36 cellular contexts compared by ENCODE assay signal in genomic region chr12:105955976-105956375, GRCh38.
"Had no signal": no experiment of that assay in that cellular context is flagged by ENCODE, and none has a peak within 500 bp of the region (broad histone marks: within the 10 kb centered on the region; RNA-seq: fewer than 3 reads in every experiment).

No MANE protein-coding gene starts in this region.

- H3K27me3 ChIP-seq: MG63, SJCRH30 had no signal

- H3K27ac ChIP-seq: PC-9, RWPE1, SJCRH30, SK-N-MC, VCaP had no signal

- H3K4me3 ChIP-seq: K562, MG63, PC-9, SJCRH30, SK-N-MC had no signal

- DNase-seq: activated B cell treated with CpG ODN at 0.5 μM for 24 hours; activated CD4-positive, alpha-beta memory T cell treated with anti-CD3 and anti-CD28 coated beads for 36 hours; activated CD4-positive, alpha-beta T cell treated with anti-CD3 and anti-CD28 coated beads for 4 hours; activated CD4-positive, alpha-beta T cell treated with anti-CD3 and anti-CD28 coated beads, Interleukin-2, amount 50 U/mL, for 1 hour; activated CD4-positive, CD25-positive, alpha-beta regulatory T cell treated with anti-CD3 and anti-CD28 coated beads, Interleukin-2, amount 50 U/mL, for 72 hours; activated CD8-positive, alpha-beta memory T cell treated with anti-CD3 and anti-CD28 coated beads, Interleukin-2, amount 50 U/mL, for 4 hours; activated naive CD4-positive, alpha-beta T cell treated with anti-CD3 and anti-CD28 coated beads, Interleukin-2, amount 10 ng/mL, durations not matched to agents 7 days and 5 days; activated naive CD8-positive, alpha-beta T cell treated with anti-CD3 and anti-CD28 coated beads, Interleukin-2, amount 50 U/mL, for 24 hours; activated T-cell treated with anti-CD3 and anti-CD28 coated beads for 4 hours; activated T-cell treated with anti-CD3 and anti-CD28 coated beads, Interleukin-2, amount 50 U/mL, for 4 hours; anterior cingulate cortex; caudate nucleus; MG63; NCI-H1048; NCI-H1105 treated with DMSO at 0.1 percent for 48 hours; NCI-H1436; NCI-H1694; NCI-H1930; NCI-H2081 treated with DMSO at 0.1 percent for 48 hours; NCI-H226; NCI-H446 treated with DMSO at 0.1 percent for 48 hours; NCI-H524; NCI-H69; NCI-H82; PC-9; SHP77; SJCRH30; T1000 had no signal

- H3K36me3 Mint-ChIP-seq: activated CD4-positive, alpha-beta memory T cell treated with anti-CD3 and anti-CD28 coated beads for 36 hours; activated naive CD4-positive, alpha-beta T cell treated with anti-CD3 and anti-CD28 coated beads, Interleukin-2, amount 10 ng/mL, durations not matched to agents 7 days and 5 days; activated naive CD8-positive, alpha-beta T cell; brain had no signal

- H3K4me1 ChIP-seq: SJCRH30 had no signal

- H3K9me3 Mint-ChIP-seq: activated B cell treated with CpG ODN at 0.5 μM for 24 hours; activated CD4-positive, alpha-beta memory T cell treated with anti-CD3 and anti-CD28 coated beads for 36 hours; activated naive CD4-positive, alpha-beta T cell treated with anti-CD3 and anti-CD28 coated beads, Interleukin-2, amount 10 ng/mL, durations not matched to agents 7 days and 5 days; activated naive CD8-positive, alpha-beta T cell treated with anti-CD3 and anti-CD28 coated beads, Interleukin-2, amount 50 U/mL, for 24 hours; activated T-cell treated with anti-CD3 and anti-CD28 coated beads, Interleukin-2, amount 50 U/mL, for 4 hours; activated T-helper 1 cell treated with anti-CD3 and anti-CD28 coated beads, Interleukin-12 subunit alpha, Interleukin-12 subunit beta, Interleukin-2, Interleukin-4 antibody, amounts not matched to agents 30 ng/mL and 10 ng/mL and 1 ng/mL, durations not matched to agents 14 hours and 24 hours and 36 hours; brain had no signal

- H2AFZ ChIP-seq: PC-9 had no signal

- H3K9me3 ChIP-seq: MG63, SJCRH30 had no signal

- ATAC-seq: activated naive CD8-positive, alpha-beta T cell treated with anti-CD3 and anti-CD28 coated beads, Interleukin-2, amount 50 U/mL, for 24 hours; activated T-cell treated with anti-CD3 and anti-CD28 coated beads, Interleukin-2, amount 50 U/mL, for 4 hours had no signal

- H3K4me3 Mint-ChIP-seq: activated B cell treated with CpG ODN at 0.5 μM for 24 hours; activated CD4-positive, alpha-beta memory T cell treated with anti-CD3 and anti-CD28 coated beads for 36 hours; activated naive CD4-positive, alpha-beta T cell treated with anti-CD3 and anti-CD28 coated beads, Interleukin-2, amount 10 ng/mL, durations not matched to agents 7 days and 5 days; activated naive CD8-positive, alpha-beta T cell; activated naive CD8-positive, alpha-beta T cell treated with anti-CD3 and anti-CD28 coated beads, Interleukin-2, amount 50 U/mL, for 24 hours; activated T-cell treated with anti-CD3 and anti-CD28 coated beads, Interleukin-2, amount 50 U/mL, for 4 hours; activated T-helper 1 cell treated with anti-CD3 and anti-CD28 coated beads, Interleukin-12 subunit alpha, Interleukin-12 subunit beta, Interleukin-2, Interleukin-4 antibody, amounts not matched to agents 30 ng/mL and 10 ng/mL and 1 ng/mL, durations not matched to agents 14 hours and 24 hours and 36 hours; brain had no signal

- H3K4me2 ChIP-seq: PC-9 had no signal

- H3K27me3 Mint-ChIP-seq: activated naive CD4-positive, alpha-beta T cell treated with anti-CD3 and anti-CD28 coated beads, Interleukin-2, amount 10 ng/mL, durations not matched to agents 7 days and 5 days; activated naive CD8-positive, alpha-beta T cell treated with anti-CD3 and anti-CD28 coated beads, Interleukin-2, amount 50 U/mL, for 24 hours had no signal

- H3K27ac Mint-ChIP-seq: activated B cell treated with CpG ODN at 0.5 μM for 24 hours; activated CD4-positive, alpha-beta memory T cell treated with anti-CD3 and anti-CD28 coated beads for 36 hours; activated naive CD4-positive, alpha-beta T cell treated with anti-CD3 and anti-CD28 coated beads, Interleukin-2, amount 10 ng/mL, durations not matched to agents 7 days and 5 days; activated naive CD8-positive, alpha-beta T cell; activated naive CD8-positive, alpha-beta T cell treated with anti-CD3 and anti-CD28 coated beads, Interleukin-2, amount 50 U/mL, for 24 hours; activated T-helper 1 cell treated with anti-CD3 and anti-CD28 coated beads, Interleukin-12 subunit alpha, Interleukin-12 subunit beta, Interleukin-2, Interleukin-4 antibody, amounts not matched to agents 30 ng/mL and 10 ng/mL and 1 ng/mL, durations not matched to agents 14 hours and 24 hours and 36 hours; brain had no signal

- H3K36me3 ChIP-seq: MG63, SJCRH30 had no signal

- FAIRE-seq: RCC 7860 had no signal

- H3K4me1 Mint-ChIP-seq: activated B cell treated with CpG ODN at 0.5 μM for 24 hours; activated naive CD4-positive, alpha-beta T cell treated with anti-CD3 and anti-CD28 coated beads, Interleukin-2, amount 10 ng/mL, durations not matched to agents 7 days and 5 days; activated naive CD8-positive, alpha-beta T cell treated with anti-CD3 and anti-CD28 coated beads, Interleukin-2, amount 50 U/mL, for 24 hours had no signal
